8 cellular contexts compared by ENCODE assay signal in genomic region chr7:17300012-17300411, GRCh38. TPM values are rescaled to one million over a fixed set of nuclear protein-coding genes. Genes with fewer than 3 reads are reported as not detected.
DNase-seq lines count a peak whose midpoint lies in the region; ATAC-seq, FAIRE-seq and TF ChIP-seq lines count a peak whose summit lies in the region.

No MANE protein-coding gene starts in this region.

- peaks cover 37 to 57% (median 47%) of the 10 kb centered on the region in 4 donors for H3K4me1 Mint-ChIP-seq in CD4-positive, CD25-positive, alpha-beta regulatory T cell
- peaks cover 24% of the 10 kb centered on the region for H3K4me1 Mint-ChIP-seq in neural crest cell

- H3K9me3 ChIP-seq in CD4-positive, CD25-positive, alpha-beta regulatory T cell (ENCODE audit: control insufficient read depth in 2 of 2, low read length in 2 of 2): no peaks in the 10 kb centered on the region
- H3K9me3 ChIP-seq in NT2/D1 (ENCODE audit: insufficient read depth, low read length): 0 out of 2 replicates have a peak, but pooled peaks cover 8% of the 10 kb centered on the region
- H3K9me3 ChIP-seq in endocrine pancreas (ENCODE audit: control insufficient read depth, low read length): no peaks in the 10 kb centered on the region

- ATAC-seq in CD4-positive, CD25-positive, alpha-beta regulatory T cell (ENCODE audit: low read depth in 2 of 2): no peak
- no peak for ATAC-seq in HG03342 (IDR thresholded peaks at IDR 0.05; ENCODE audit: unreplicated experiment)
- ATAC-seq in SK-N-SH treated with all-trans-retinoic acid at 6 μM for 48 hours: no peak
- ATAC-seq in HG02981 (IDR thresholded peaks at IDR 0.05; ENCODE audit: unreplicated experiment): no peak

- H3K27ac ChIP-seq in CD4-positive, CD25-positive, alpha-beta regulatory T cell (ENCODE audit: insufficient read depth, low read length, poor library complexity, severe bottlenecking): peak overlapping the region; percentile 93

- TF ChIP-seq POLR2A in GM12892 (IDR thresholded peaks at IDR 0.05; ENCODE audit: low read depth, low read length): no peak

- H3K9ac ChIP-seq in NT2/D1 (ENCODE audit: insufficient read length, low read depth): no peak overlapping the region
- peak overlapping the region; percentile 0 for H3K9ac ChIP-seq in endocrine pancreas (ENCODE audit: control insufficient read depth, insufficient read depth, low read length)

- no peaks in the 10 kb centered on the region for H3K27me3 Mint-ChIP-seq in CD4-positive, CD25-positive, alpha-beta regulatory T cell
- H3K27me3 Mint-ChIP-seq in neural crest cell (ENCODE audit: low read depth): peaks cover 42% of the 10 kb centered on the region

- TF ChIP-seq CTCF in neural crest cell (conservative IDR thresholded peaks at IDR 0.05): no peak

- H3K27ac Mint-ChIP-seq in CD4-positive, CD25-positive, alpha-beta regulatory T cell: peak overlapping the region; percentile 79 to 100 (median 85)
- no peak overlapping the region for H3K27ac Mint-ChIP-seq in neural crest cell (ENCODE audit: unreplicated experiment)

- peak overlapping the region; percentile 99 for H3K4me3 ChIP-seq in CD4-positive, CD25-positive, alpha-beta regulatory T cell (ENCODE audit: low read depth, low read length)
- peak overlapping the region; percentile 83 for H3K4me3 ChIP-seq in NT2/D1 (ENCODE audit: insufficient read length, low read depth)
- peak overlapping the region; percentile 96 for H3K4me3 ChIP-seq in endocrine pancreas (ENCODE audit: control insufficient read depth, insufficient read depth, low read length)

- H3K27me3 ChIP-seq in CD4-positive, CD25-positive, alpha-beta regulatory T cell (ENCODE audit: control insufficient read depth, insufficient read depth, low read length): no peaks in the 10 kb centered on the region
- peaks cover 15% of the 10 kb centered on the region for H3K27me3 ChIP-seq in NT2/D1 (ENCODE audit: insufficient read depth, insufficient read length)
- H3K27me3 ChIP-seq in endocrine pancreas (ENCODE audit: control insufficient read depth, insufficient read depth, low read length): no peaks in the 10 kb centered on the region

- peaks cover 52% of the 10 kb centered on the region for H3K4me1 ChIP-seq in CD4-positive, CD25-positive, alpha-beta regulatory T cell (ENCODE audit: control insufficient read depth, insufficient read depth, low read length, poor library complexity, severe bottlenecking)
- no peaks in the 10 kb centered on the region for H3K4me1 ChIP-seq in NT2/D1 (ENCODE audit: insufficient read depth, insufficient read length)
- H3K4me1 ChIP-seq in endocrine pancreas (ENCODE audit: control insufficient read depth, insufficient read depth, low read length): peaks cover 17% of the 10 kb centered on the region

- H3K36me3 ChIP-seq in CD4-positive, CD25-positive, alpha-beta regulatory T cell (ENCODE audit: control insufficient read depth, insufficient read depth, low read length): no peaks in the 10 kb centered on the region
- H3K36me3 ChIP-seq in NT2/D1 (ENCODE audit: insufficient read depth, insufficient read length, low read length) (no peaks in the 10 kb centered on the region), endocrine pancreas (ENCODE audit: control insufficient read depth, insufficient read depth, low read length) (no peaks in the 10 kb centered on the region)

- peaks cover 0 to 5% (median 0%) of the 10 kb centered on the region in 7 donors for H3K9me3 Mint-ChIP-seq in CD4-positive, CD25-positive, alpha-beta regulatory T cell
- H3K9me3 Mint-ChIP-seq in neural crest cell: peaks cover 7% of the 10 kb centered on the region

- no peaks in the 10 kb centered on the region for H3K36me3 Mint-ChIP-seq in CD4-positive, CD25-positive, alpha-beta regulatory T cell
- H3K36me3 Mint-ChIP-seq in neural crest cell (ENCODE audit: low read depth): peaks cover 7% of the 10 kb centered on the region

- peak overlapping the region; percentile 91 to 99 (median 96) for H3K4me3 Mint-ChIP-seq in CD4-positive, CD25-positive, alpha-beta regulatory T cell
- H3K4me3 Mint-ChIP-seq in neural crest cell: peak overlapping the region; percentile 85

- FAIRE-seq in GM12892 (lab: Jason Lieb, UNC): no peak

- DNase-seq in CD4-positive, CD25-positive, alpha-beta regulatory T cell: no peak
- DNase-seq in NT2/D1 (ENCODE audit: low read depth, low spot score) (no peak), neural crest cell (ENCODE audit: low read depth, low spot score) (no peak), GM12892 (ENCODE audit: insufficient read length) (no peak)

TF ChIP-seq in SK-N-SH treated with all-trans-retinoic acid at 6 μM for 48 hours, 23 proteins besides CTCF, POLR2A, EP300 and RAD21 (continues in another document):
- TF ChIP-seq CSDC2 (CRISPR knock-in tag; IDR thresholded peaks at IDR 0.05): no peak
- TF ChIP-seq ESRRG (CRISPR knock-in tag; IDR thresholded peaks at IDR 0.05): no peak
- TF ChIP-seq ISL1 (CRISPR knock-in tag; IDR thresholded peaks at IDR 0.05): no peak
- TF ChIP-seq BACH2 (CRISPR knock-in tag; IDR thresholded peaks at IDR 0.05; ENCODE audit: borderline replicate concordance): no peak
- TF ChIP-seq ZC3H10 (CRISPR knock-in tag; IDR thresholded peaks at IDR 0.05): no peak
- no peak for TF ChIP-seq CSRNP3 (CRISPR knock-in tag; IDR thresholded peaks at IDR 0.05)
- TF ChIP-seq TSHZ2 (CRISPR knock-in tag; IDR thresholded peaks at IDR 0.05): no peak
- TF ChIP-seq PPARA (CRISPR knock-in tag; IDR thresholded peaks at IDR 0.05; ENCODE audit: borderline replicate concordance): no peak
- no peak for TF ChIP-seq POU6F1 (CRISPR knock-in tag; IDR thresholded peaks at IDR 0.05; ENCODE audit: borderline replicate concordance, low read depth)
- TF ChIP-seq ZFP3 (CRISPR knock-in tag; IDR thresholded peaks at IDR 0.05): no peak
- TF ChIP-seq ZNF70 (CRISPR knock-in tag; IDR thresholded peaks at IDR 0.05): no peak
- no peak for TF ChIP-seq CREB5 (CRISPR knock-in tag; IDR thresholded peaks at IDR 0.05; ENCODE audit: low read depth)
- no peak for TF ChIP-seq RARB (CRISPR knock-in tag; IDR thresholded peaks at IDR 0.05)

RNA-seq across cellular contexts. Expression of gene AHR, which starts 1.6 kb away (rescaled TPM):
- total RNA-seq in CD4-positive, CD25-positive, alpha-beta regulatory T cell: 120 TPM
- 10 to 100 TPM; 10.3 to 14.1 (median 13.1) TPM for polyA plus RNA-seq in CD4-positive, CD25-positive, alpha-beta regulatory T cell
- total RNA-seq in neural crest cell: 12.1 and 13.0 TPM in 2 replicates
- 33.9 TPM for polyA plus RNA-seq in GM12892 (2012; ENCODE audit: missing spikeins)
